ENCODE assay signal across 8 cellular contexts in genomic region chr17:10844667-10845387, GRCh38. TPM values are rescaled to one million over a fixed set of nuclear protein-coding genes. Genes with fewer than 3 reads are reported as not detected.
DNase-seq lines count a peak whose midpoint lies in the region; ATAC-seq and TF ChIP-seq lines count a peak whose summit lies in the region.

No MANE protein-coding gene starts in this region.

- WGBS in aorta, 2 donors = 3% methylated on average over 27 of the region's 27 CpGs

- H3K4me3 ChIP-seq in Karpas-422 (ENCODE audit: low read length) (no peak overlapping the region), astrocyte of the cerebellum (ENCODE audit: low read depth, low read length) (peak overlapping the region; percentile 35), aorta (ENCODE audit: low read length in 2 of 2) (peak overlapping the region; percentile 4 to 89)

- peak overlapping the region; percentile 45 for H3K4me2 ChIP-seq in Karpas-422 (ENCODE audit: low read depth, low read length, poor library complexity, severe bottlenecking)

- no peak overlapping the region for H2AFZ ChIP-seq in Karpas-422 (ENCODE audit: low read length)

- H3K27me3 ChIP-seq in Karpas-422 (ENCODE audit: low read length) (no peaks in the 10 kb centered on the region), aorta (ENCODE audit: control insufficient read depth in 1 of 2, insufficient read depth in 2 of 2, low read length in 1 of 2) (no peaks in the 10 kb centered on the region)

- H3K9me2 ChIP-seq in Karpas-422 (replicated peaks; ENCODE audit: insufficient read depth, low read length) = no peaks in the 10 kb centered on the region

- peak; percentile 94 for TF ChIP-seq CTCF in astrocyte of the cerebellum (IDR thresholded peaks at IDR 0.05; ENCODE audit: low read depth, low read length, missing control alignments)

- H3K9me3 ChIP-seq in Karpas-422 (ENCODE audit: low read length) = no peaks in the 10 kb centered on the region
- no peaks in the 10 kb centered on the region for H3K9me3 ChIP-seq in aorta (ENCODE audit: control insufficient read depth, low read length)

- H4K20me1 ChIP-seq in Karpas-422 (ENCODE audit: insufficient read depth, low read depth, low read length) = no peaks in the 10 kb centered on the region

- peak; percentile 89 for ATAC-seq in GM21528 (IDR thresholded peaks at IDR 0.05; ENCODE audit: low FRiP score, unreplicated experiment)
- ATAC-seq in aorta (ENCODE audit: low FRiP score) = peak; percentile 95

- no peaks in the 10 kb centered on the region for H3K79me2 ChIP-seq in Karpas-422 (ENCODE audit: low read length)

- in situ Hi-C loops in astrocyte of the cerebellum (cut with HindIII; ENCODE audit: low sequenced_read_pairs) = no loop called here

- H3K4me1 ChIP-seq in Karpas-422 (ENCODE audit: low read length) = peaks cover 4% of the 10 kb centered on the region; the same call in 1 of the 2 replicates
- H3K4me1 ChIP-seq in aorta (ENCODE audit: control insufficient read depth in 1 of 2, insufficient read depth in 2 of 2, low read length in 2 of 2) = no peaks in the 10 kb centered on the region

- peak; percentile 64 for DNase-seq in DMS114 treated with DMSO at 0.1 percent for 48 hours (lab: John Stamatoyannopoulos, UW; ENCODE audit: unreplicated experiment)
- peak; percentile 84 for DNase-seq in Karpas-422
- peak; percentile 26 for DNase-seq in T-helper 22 cell (ENCODE audit: low read depth)
- DNase-seq in astrocyte of the cerebellum (ENCODE audit: low read depth) = peak; percentile 15
- peak; percentile 45 to 56 for DNase-seq in hippocampal formation (lab: John Stamatoyannopoulos, UW)
- DNase-seq in retina = peak; percentile 86
- DNase-seq in aorta = peak; percentile 80 to 89

- no peaks in the 10 kb centered on the region for H3K36me3 ChIP-seq in Karpas-422 (ENCODE audit: insufficient read depth, low read length)
- no peaks in the 10 kb centered on the region for H3K36me3 ChIP-seq in aorta (ENCODE audit: control insufficient read depth in 1 of 2, insufficient read depth in 2 of 2, low read length in 1 of 2)

- no peak overlapping the region for H3K9ac ChIP-seq in Karpas-422 (ENCODE audit: low read length)

- H3K27ac ChIP-seq in Karpas-422 (ENCODE audit: low read length) (no peak overlapping the region), aorta (ENCODE audit: low read depth in 1 of 2, low read length in 2 of 2) (no peak overlapping the region)

- intact Hi-C loops in aorta (cut with DNase I) = loop anchor here (1.0 to 5.0 kb wide), 3 partner anchors 108 to 213 kb away; no protein-coding TSS in a partner anchor

RNA-seq across cellular contexts. Expression of gene PIRT, which starts 6.9 kb away (rescaled TPM):
- not detected in 2 replicates for total RNA-seq in Karpas-422 (2014; rRNA removed; shearing (Covaris generic); ENCODE audit: low replicate concordance)
- total RNA-seq in aorta = under 1 TPM in 1 of 2 donors, not detected in 1; 0.18 TPM
- not detected for polyA plus RNA-seq in aorta

RNA-seq across cellular contexts. Expression of gene TMEM238L, which starts 40.9 kb away (rescaled TPM):
- total RNA-seq in Karpas-422 (2014; rRNA removed; shearing (Covaris generic); ENCODE audit: low replicate concordance) = not detected in 2 replicates
- total RNA-seq in aorta = not detected
- polyA plus RNA-seq in aorta = 10 to 100 TPM in 1 of 2 donors, not detected in 1; 13.6 TPM

Comparison
In these comparisons a context has a peak if more than half of its experiments do, and no peak if none do; other contexts are left out.
1. DNase-seq: peak in every context shown above with its lines; median percentile 86 in retina; 84 in aorta; 84 in Karpas-422; 64 in DMS114 treated with DMSO at 0.1 percent for 48 hours; 50 in hippocampal formation; 26 in T-helper 22 cell; 15 in astrocyte of the cerebellum.